34 cellular contexts compared by ENCODE assay signal in the genomic region with DNA sequence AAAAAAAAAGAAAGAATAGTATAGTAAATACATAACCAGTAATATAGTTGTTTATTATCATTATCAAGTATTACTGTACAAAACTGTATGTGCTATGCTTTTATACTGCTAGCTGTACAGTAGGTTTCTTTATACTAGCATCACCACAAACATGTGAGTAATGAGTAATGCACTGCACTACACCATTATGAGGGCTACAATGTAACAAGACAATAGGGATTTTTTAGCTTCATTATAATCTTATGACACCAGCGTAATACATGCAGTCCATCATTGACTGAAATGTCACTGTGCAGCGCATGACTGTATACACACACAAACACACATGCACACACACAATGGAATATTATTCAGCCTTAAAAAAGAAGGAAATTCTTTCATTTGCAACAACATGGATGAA.
"Had no signal": no experiment of that assay in that cellular context is flagged by ENCODE, and none has a peak within 500 bp of the region (broad histone marks: within the 10 kb centered on the region; RNA-seq: fewer than 3 reads in every experiment).

No MANE protein-coding gene starts in this region.

- H3K9me3 Mint-ChIP-seq: T-helper 2 cell treated with Interferon-gamma antibody and Interleukin-4, amounts not matched to agents 5 μg/mL and 100 μg/mL, for 36 hours had no signal

- H3K27ac Mint-ChIP-seq: activated CD4-positive, alpha-beta memory T cell treated with anti-CD3 and anti-CD28 coated beads for 36 hours; activated naive CD4-positive, alpha-beta T cell treated with anti-CD3 and anti-CD28 coated beads for 36 hours; activated naive CD4-positive, alpha-beta T cell treated with anti-CD3 and anti-CD28 coated beads, Interleukin-2, amount 50 U/mL, for 72 hours; activated naive CD8-positive, alpha-beta T cell treated with anti-CD3 and anti-CD28 coated beads, Interleukin-2, amount 50 U/mL, for 24 hours; activated T-helper 1 cell treated with anti-CD3 and anti-CD28 coated beads, Interleukin-12 subunit alpha, Interleukin-12 subunit beta, Interleukin-2, Interleukin-4 antibody, amounts not matched to agents 30 ng/mL and 10 ng/mL and 1 ng/mL, durations not matched to agents 14 hours and 24 hours and 36 hours; brain; T-helper 1 cell treated with Interleukin-12 subunit alpha and Interleukin-12 subunit beta and Interleukin-4 antibody, amounts not matched to agents 30 μg/mL and 1 μg/mL, for 36 hours; T-helper 2 cell treated with Interferon-gamma antibody and Interleukin-4, amounts not matched to agents 5 μg/mL and 100 μg/mL, for 36 hours had no signal

- H3K9me3 ChIP-seq: MG63, SK-N-SH had no signal

- H3K4me3 Mint-ChIP-seq: activated CD4-positive, alpha-beta memory T cell treated with anti-CD3 and anti-CD28 coated beads for 36 hours; activated naive CD4-positive, alpha-beta T cell treated with anti-CD3 and anti-CD28 coated beads for 36 hours; activated naive CD8-positive, alpha-beta T cell treated with anti-CD3 and anti-CD28 coated beads, Interleukin-2, amount 50 U/mL, for 24 hours; activated T-cell treated with anti-CD3 and anti-CD28 coated beads, Interleukin-2, amount 50 U/mL, for 4 hours; activated T-helper 1 cell treated with anti-CD3 and anti-CD28 coated beads, Interleukin-12 subunit alpha, Interleukin-12 subunit beta, Interleukin-2, Interleukin-4 antibody, amounts not matched to agents 30 ng/mL and 10 ng/mL and 1 ng/mL, durations not matched to agents 14 hours and 24 hours and 36 hours; brain; T-helper 1 cell treated with Interleukin-12 subunit alpha and Interleukin-12 subunit beta and Interleukin-4 antibody, amounts not matched to agents 30 μg/mL and 1 μg/mL, for 36 hours; T-helper 2 cell treated with Interferon-gamma antibody and Interleukin-4, amounts not matched to agents 5 μg/mL and 100 μg/mL, for 36 hours had no signal

- H3K36me3 ChIP-seq: MG63 had no signal

- H3K4me2 ChIP-seq: SK-N-SH had no signal

- H3K9ac ChIP-seq: SK-N-SH had no signal

- H3K36me3 Mint-ChIP-seq: activated CD4-positive, alpha-beta memory T cell treated with anti-CD3 and anti-CD28 coated beads for 36 hours; brain had no signal

- FAIRE-seq: bronchial epithelial cell, TTC549 had no signal

- DNase-seq: activated CD4-positive, alpha-beta memory T cell treated with anti-CD3 and anti-CD28 coated beads for 36 hours; activated CD4-positive, alpha-beta T cell treated with anti-CD3 and anti-CD28 coated beads, Interleukin-2, amount 50 U/mL, for 1 hour; activated CD8-positive, alpha-beta memory T cell treated with anti-CD3 and anti-CD28 coated beads, Interleukin-2, amount 50 U/mL, for 4 hours; activated gamma-delta T cell treated with Interleukin-2 at 50 U/mL for 16 hours; activated naive CD4-positive, alpha-beta T cell treated with anti-CD3 and anti-CD28 coated beads for 36 hours; activated naive CD8-positive, alpha-beta T cell treated with anti-CD3 and anti-CD28 coated beads, Interleukin-2, amount 50 U/mL, for 24 hours; activated T-cell treated with anti-CD3 and anti-CD28 coated beads for 4 hours; activated T-cell treated with anti-CD3 and anti-CD28 coated beads, Interleukin-2, amount 50 U/mL, for 4 hours; anterior cingulate cortex; caudate nucleus; cerebellar nuclear complex; KBM-7; MG63; NCI-H1048; NCI-H1105 treated with DMSO at 0.1 percent for 48 hours; NCI-H1436; NCI-H1694; NCI-H1930; NCI-H2081 treated with DMSO at 0.1 percent for 48 hours; NCI-H345; NCI-H510A; NCI-H526; NCI-H748 treated with DMSO at 0.1 percent for 48 hours; NK-92 treated with Interleukin-12 subunit alpha and Interleukin-12 subunit beta, amount 100 ng/mL, for 24 hours; PC-3; Right ventricle myocardium superior; SK-N-SH had no signal

- H3K27me3 Mint-ChIP-seq: activated CD4-positive, alpha-beta memory T cell treated with anti-CD3 and anti-CD28 coated beads for 36 hours; brain had no signal

- ATAC-seq: activated naive CD4-positive, alpha-beta T cell treated with anti-CD3 and anti-CD28 coated beads, Interleukin-2, amount 50 U/mL, for 72 hours; activated naive CD8-positive, alpha-beta T cell treated with anti-CD3 and anti-CD28 coated beads, Interleukin-2, amount 50 U/mL, for 24 hours; activated T-cell treated with anti-CD3 and anti-CD28 coated beads, Interleukin-2, amount 50 U/mL, for 4 hours; PC-3 had no signal

- H3K4me3 ChIP-seq: MG63 had no signal

- H3K4me1 Mint-ChIP-seq: activated naive CD8-positive, alpha-beta T cell treated with anti-CD3 and anti-CD28 coated beads, Interleukin-2, amount 50 U/mL, for 24 hours had no signal

- H3K27me3 ChIP-seq: MG63 had no signal
